ENCODE assay signal across 16 cellular contexts in genomic region chr2:24822049-24822706, GRCh38. TPM values are rescaled to one million over a fixed set of nuclear protein-coding genes. Genes with fewer than 3 reads are reported as not detected.
DNase-seq lines count a peak whose midpoint lies in the region; ATAC-seq lines count a peak whose summit lies in the region.
"Had no signal": no experiment of that assay in that cellular context is flagged by ENCODE, and none has a peak within 500 bp of the region (broad histone marks: within the 10 kb centered on the region; RNA-seq: fewer than 3 reads in every experiment).

No MANE protein-coding gene starts in this region.

- H3K36me3 ChIP-seq in HUES6 (ENCODE audit: control insufficient read depth, insufficient read depth, low read length) (peaks cover 60% of the 10 kb centered on the region), SJCRH30 (peaks cover 83% of the 10 kb centered on the region)

- DNase-seq in Ammon's horn (ENCODE audit: low spot score) (peak; percentile 32), astrocyte of the hippocampus (ENCODE audit: low read depth, low spot score) (peak; percentile 64), iPS-NIHi11 (ENCODE audit: low spot score) (peak; percentile 74), SJCRH30 (no peak)
- DNase-seq in stimulated activated naive CD8-positive, alpha-beta T cell treated with anti-CD3 and anti-CD28 coated beads, Interleukin-15, Interleukin-2, amounts not matched to agents 100 U/mL and 50 U/mL, for 24 hours: no peak
- DNase-seq: erythroblast, GF-D8, hippocampal formation, NCI-H1105, SHP77, WERI-Rb-1 had no signal

- H3K9ac ChIP-seq in HUES6 (ENCODE audit: low read length): peak overlapping the region; percentile 63
- H3K9ac ChIP-seq: BLaER1 had no signal

- H3K4me3 ChIP-seq in HUES6 (ENCODE audit: low read depth, low read length): peak overlapping the region; percentile 18
- H3K4me3 ChIP-seq in SJCRH30: no peak overlapping the region
- H3K4me3 ChIP-seq: ascending aorta, BLaER1 had no signal

- ATAC-seq in GM18867 (IDR thresholded peaks at IDR 0.05; ENCODE audit: unreplicated experiment): no peak
- no peak for ATAC-seq in GM18858 (IDR thresholded peaks at IDR 0.05; ENCODE audit: unreplicated experiment)
- ATAC-seq in stimulated activated naive CD8-positive, alpha-beta T cell treated with anti-CD3 and anti-CD28 coated beads, Interleukin-15, Interleukin-2, amounts not matched to agents 100 U/mL and 50 U/mL, for 24 hours: no peak

- H3K9me3 ChIP-seq in HUES6 (ENCODE audit: control insufficient read depth, insufficient read depth, low read depth, low read length) (no peaks in the 10 kb centered on the region), SJCRH30 (replicated peaks) (no peaks in the 10 kb centered on the region)
- H3K9me3 ChIP-seq: ascending aorta, BLaER1 had no signal

- H3K27me3 ChIP-seq in HUES6 (ENCODE audit: control insufficient read depth, insufficient read depth, low read length) (no peaks in the 10 kb centered on the region), SJCRH30 (no peaks in the 10 kb centered on the region)
- H3K27me3 ChIP-seq: ascending aorta, BLaER1 had no signal

- peaks cover 41% of the 10 kb centered on the region for H3K4me1 ChIP-seq in HUES6 (ENCODE audit: control insufficient read depth, insufficient read depth, low read length)
- H3K4me1 ChIP-seq in SJCRH30: peaks cover 10% of the 10 kb centered on the region; the same call in 1 of the 2 replicates
- H3K4me1 ChIP-seq: ascending aorta had no signal

- H3K27ac ChIP-seq in HUES6 (ENCODE audit: low read depth, low read length) (peak overlapping the region; percentile 76), SJCRH30 (no peak overlapping the region)
- H3K27ac ChIP-seq: ascending aorta, BLaER1, WERI-Rb-1 had no signal

RNA-seq across cellular contexts. Expression of gene CENPO, which starts 29.0 kb away (rescaled TPM):
- 105 and 129 TPM in 2 replicates for total RNA-seq in SJCRH30 (2014; rRNA removed; shearing (Covaris generic))
- total RNA-seq: ascending aorta had no signal

RNA-seq across cellular contexts. Expression of gene PTRHD1, which starts 29.0 kb away (rescaled TPM):
- 56.3 and 56.9 TPM in 2 replicates for total RNA-seq in SJCRH30 (2014; rRNA removed; shearing (Covaris generic))

Comparison
In these comparisons a context has a peak if more than half of its experiments do, and no peak if none do; other contexts are left out.
1. DNase-seq: peak in Ammon's horn (single experiment), astrocyte of the hippocampus (single experiment) and iPS-NIHi11 (single experiment); none in SJCRH30 (0 of 2) and stimulated activated naive CD8-positive, alpha-beta T cell treated with anti-CD3 and anti-CD28 coated beads, Interleukin-15, Interleukin-2, amounts not matched to agents 100 U/mL and 50 U/mL, for 24 hours (single experiment).